Comparison of ENCODE assay signal across 8 cellular contexts in the genomic region with DNA sequence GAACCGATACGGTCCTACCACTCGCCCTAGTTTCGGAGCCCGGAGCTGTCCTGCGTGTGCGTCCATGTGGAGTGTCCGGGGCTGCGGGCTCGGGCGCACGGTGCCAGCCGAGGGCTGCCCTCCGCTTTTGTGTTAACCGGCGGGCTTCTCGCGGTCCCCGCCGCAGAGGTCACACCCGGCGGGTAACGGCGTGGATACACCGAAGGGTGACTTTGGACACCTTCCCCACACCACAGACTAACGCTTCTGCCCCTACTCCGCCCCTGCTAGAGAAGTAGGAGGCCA. TPM values are rescaled to one million over a fixed set of nuclear protein-coding genes. Genes with fewer than 3 reads are reported as not detected.
DNase-seq lines count a peak whose midpoint lies in the region; ATAC-seq, FAIRE-seq and TF ChIP-seq lines count a peak whose summit lies in the region.

No MANE protein-coding gene starts in this region.

- CTCF ChIA-PET in CD8-positive, alpha-beta T cell (lab: Charles Lee): interaction anchor here (1.5 kb wide), 1 partner anchor 130 kb away, joined by 4 read pairs; no protein-coding TSS in a partner anchor
- CTCF ChIA-PET in OCI-LY7 (lab: Charles Lee; ENCODE audit: unreplicated experiment): interaction anchor here (0.6 kb wide), 1 partner anchor 961 kb away, joined by 3 read pairs; no protein-coding TSS in a partner anchor
- CTCF ChIA-PET in endothelial cell of umbilical vein (lab: Charles Lee): interaction anchor here (0.7 to 8.0 kb wide), 15 partner anchors 11 to 152 kb away, joined by 3 to 71 read pairs (median 11); partner anchors contain the start of gene BATF3

- no peaks in the 10 kb centered on the region for H3K9me2 ChIP-seq in OCI-LY7 (ENCODE audit: insufficient read depth, low read length)

- no peak overlapping the region for H3K27ac ChIP-seq in CD8-positive, alpha-beta T cell (ENCODE audit: low read depth, low read length)
- H3K27ac ChIP-seq in OCI-LY7 (ENCODE audit: low read depth, low read length, poor library complexity, severe bottlenecking) (no peak overlapping the region), endothelial cell of umbilical vein (ENCODE audit: insufficient read depth, low read depth, low read length) (peak overlapping the region; percentile 76)

- peaks cover 5% of the 10 kb centered on the region for H3K36me3 Mint-ChIP-seq in CD8-positive, alpha-beta T cell
- no peaks in the 10 kb centered on the region for H3K36me3 Mint-ChIP-seq in neural crest cell (ENCODE audit: low read depth)

- dilution Hi-C loops in endothelial cell of umbilical vein (cut with MboI; ENCODE audit: extremely low pct_ligation_motif_present, low sequenced_read_pairs): no loop called here

- no peak for TF ChIP-seq POLR2A in endothelial cell of umbilical vein (IDR thresholded peaks at IDR 0.05; ENCODE audit: low read depth, low read length)

- peak; percentile 1 for ATAC-seq in CD8-positive, alpha-beta T cell
- peak; percentile 6 for ATAC-seq in GM21717 (IDR thresholded peaks at IDR 0.05; ENCODE audit: unreplicated experiment)

- peak overlapping the region; percentile 97 for H3K9ac ChIP-seq in endothelial cell of umbilical vein (replicated peaks; ENCODE audit: extremely low read depth, insufficient read depth, low read length)

- BruUV-seq in OCI-LY7 (replicated peaks; lab: Mats Ljungman, UMichigan) (no TSS peak), endothelial cell of umbilical vein (replicated peaks; lab: Mats Ljungman, UMichigan) (TSS peak; percentile 78)

- H3K27me3 ChIP-seq in CD8-positive, alpha-beta T cell (ENCODE audit: insufficient read depth, low read length): peaks cover 56% of the 10 kb centered on the region
- peaks cover 43 to 49% of the 10 kb centered on the region in 2 experiments for H3K27me3 ChIP-seq in endothelial cell of umbilical vein (ENCODE audit: control insufficient read depth in 2 of 2, insufficient read depth in 2 of 2, low read length in 2 of 2)

- peak overlapping the region; percentile 94 for H3K4me3 Mint-ChIP-seq in CD8-positive, alpha-beta T cell
- peak overlapping the region; percentile 99 for H3K4me3 Mint-ChIP-seq in neural crest cell

- TF ChIP-seq CTCF in CD8-positive, alpha-beta T cell (IDR thresholded peaks at IDR 0.05): no peak
- TF ChIP-seq CTCF in OCI-LY7 (conservative IDR thresholded peaks at IDR 0.05; ENCODE audit: low read length) (no peak), endothelial cell of umbilical vein (IDR thresholded peaks at IDR 0.05; ENCODE audit: extremely low read depth in 1 of 2, insufficient read depth in 1 of 2, low read depth in 1 of 2, low read length in 2 of 2) (no peak), neural crest cell (conservative IDR thresholded peaks at IDR 0.05) (no peak)

- H3K4me3 ChIP-seq in CD8-positive, alpha-beta T cell (ENCODE audit: low read depth, low read length): peak overlapping the region; percentile 75
- H3K4me3 ChIP-seq in OCI-LY7 (ENCODE audit: low read depth, low read length, poor library complexity, severe bottlenecking) (peak overlapping the region; percentile 78), endothelial cell of umbilical vein (replicated peaks in 1 of 3; ENCODE audit: insufficient read depth in 1 of 3, low read depth in 1 of 3, low read length in 3 of 3) (peak overlapping the region; percentile 51 to 77 (median 52))

- peak overlapping the region; percentile 72 for H3K27ac Mint-ChIP-seq in CD8-positive, alpha-beta T cell
- H3K27ac Mint-ChIP-seq in neural crest cell (ENCODE audit: unreplicated experiment): peak overlapping the region; percentile 69

- no peak for FAIRE-seq in endothelial cell of umbilical vein (lab: Jason Lieb, UNC)

- H4K20me1 ChIP-seq in OCI-LY7 (ENCODE audit: insufficient read depth, low read length) (no peaks in the 10 kb centered on the region), endothelial cell of umbilical vein (replicated peaks; ENCODE audit: control insufficient read depth, extremely low read depth, insufficient read depth, low read length) (no peaks in the 10 kb centered on the region)

- H3K4me2 ChIP-seq in OCI-LY7 (ENCODE audit: low read length) (peak overlapping the region; percentile 94), endothelial cell of umbilical vein (ENCODE audit: insufficient read depth, low read length) (peak overlapping the region; percentile 94)

- no peaks in the 10 kb centered on the region for H3K9me1 ChIP-seq in endothelial cell of umbilical vein (replicated peaks; ENCODE audit: control insufficient read depth, extremely low read depth, insufficient read depth, low read length)

- DNase-seq in CD8-positive, alpha-beta T cell: peak in 2 of 7 experiments; percentile 3 to 50
- DNase-seq in OCI-LY7 (ENCODE audit: low spot score): no peak
- DNase-seq in endothelial cell of umbilical vein (ENCODE audit: low read depth, low spot score): no peak
- peak; percentile 30 for DNase-seq in neural crest cell (ENCODE audit: low read depth, low spot score)
- no peak for DNase-seq in stimulated activated CD4-positive, alpha-beta T cell treated with anti-CD3 and anti-CD28 coated beads, Interleukin-2, amount 100 ng/mL, for 24 hours
- no peak for DNase-seq in amniotic stem cell (lab: John Stamatoyannopoulos, UW)
- DNase-seq in cerebellar cortex (ENCODE audit: low spot score): no peak

- H3K79me2 ChIP-seq in OCI-LY7 (ENCODE audit: insufficient read depth, low read depth, low read length) (no peaks in the 10 kb centered on the region), endothelial cell of umbilical vein (ENCODE audit: control insufficient read depth, insufficient read depth, low read length) (no peaks in the 10 kb centered on the region)

- H3K9me3 Mint-ChIP-seq in CD8-positive, alpha-beta T cell: no peaks in the 10 kb centered on the region
- no peaks in the 10 kb centered on the region for H3K9me3 Mint-ChIP-seq in neural crest cell

- no peaks in the 10 kb centered on the region for H3K9me3 ChIP-seq in CD8-positive, alpha-beta T cell (ENCODE audit: low read length)
- no peaks in the 10 kb centered on the region for H3K9me3 ChIP-seq in OCI-LY7 (ENCODE audit: low read length)
- H3K9me3 ChIP-seq in endothelial cell of umbilical vein (replicated peaks; ENCODE audit: control insufficient read depth, insufficient read depth, low read length): no peaks in the 10 kb centered on the region

- peaks cover 25% of the 10 kb centered on the region for H3K4me1 ChIP-seq in CD8-positive, alpha-beta T cell (ENCODE audit: insufficient read depth, low read length)
- peaks cover 4% of the 10 kb centered on the region for H3K4me1 ChIP-seq in OCI-LY7 (ENCODE audit: insufficient read depth, low read length, poor library complexity, severe bottlenecking)
- peaks cover 27% of the 10 kb centered on the region for H3K4me1 ChIP-seq in endothelial cell of umbilical vein (ENCODE audit: control insufficient read depth, extremely low read depth, insufficient read depth, low read length)

- intact Hi-C loops in CD8-positive, alpha-beta T cell (cut with DNase I, micrococcal nuclease): loop anchor here (1.0 to 10.0 kb wide), 5 partner anchors 12 to 573 kb away; partner anchors contain the start of genes DTL (in 1 of the 2), INTS7 (in 1 of the 2) and PPP2R5A (in 1 of the 2)
- intact Hi-C loops in OCI-LY7 (cut with micrococcal nuclease; ENCODE audit: unreplicated experiment): loop anchor here (2.0 to 5.0 kb wide), 4 partner anchors 41 to 184 kb away; partner anchors contain the start of genes NSL1 and TATDN3
- intact Hi-C loops in endothelial cell of umbilical vein (cut with micrococcal nuclease): loop anchor here (1.0 to 2.0 kb wide), 9 partner anchors 12 to 573 kb away; partner anchors contain the start of genes DTL and INTS7

- peaks cover 22% of the 10 kb centered on the region for H3K4me1 Mint-ChIP-seq in CD8-positive, alpha-beta T cell (ENCODE audit: low read depth)
- peaks cover 44% of the 10 kb centered on the region for H3K4me1 Mint-ChIP-seq in neural crest cell

- H3K36me3 ChIP-seq in CD8-positive, alpha-beta T cell (ENCODE audit: insufficient read depth, low read length): no peaks in the 10 kb centered on the region
- H3K36me3 ChIP-seq in OCI-LY7 (ENCODE audit: insufficient read depth, low read length): no peaks in the 10 kb centered on the region
- H3K36me3 ChIP-seq in endothelial cell of umbilical vein (ENCODE audit: control insufficient read depth in 2 of 2, extremely low read depth in 1 of 2, insufficient read depth in 2 of 2, low read length in 2 of 2): no peaks in the 10 kb centered on the region

- peaks cover 59% of the 10 kb centered on the region for H3K27me3 Mint-ChIP-seq in CD8-positive, alpha-beta T cell (ENCODE audit: low read depth)
- H3K27me3 Mint-ChIP-seq in neural crest cell (ENCODE audit: low read depth): peaks cover 74% of the 10 kb centered on the region

- H2AFZ ChIP-seq in OCI-LY7 (ENCODE audit: low read length) (peak overlapping the region; percentile 86; the same call in 1 of the 2 replicates), endothelial cell of umbilical vein (ENCODE audit: low read depth, low read length) (peak overlapping the region; percentile 66)

- POLR2A ChIA-PET in CD8-positive, alpha-beta T cell (lab: Charles Lee): interaction anchor here (2.1 kb wide), 1 partner anchor 11 kb away, joined by 6 read pairs; no protein-coding TSS in a partner anchor
- POLR2A ChIA-PET in OCI-LY7 (lab: Charles Lee): interaction anchor here (0.6 to 1.2 kb wide), 4 partner anchors 10 to 569 kb away, joined by 3 read pairs; no protein-coding TSS in a partner anchor
- POLR2A ChIA-PET in endothelial cell of umbilical vein (lab: Charles Lee): interaction anchor here (0.7 to 2.8 kb wide), 33 partner anchors 8 to 573 kb away, joined by 3 to 44 read pairs (median 5); partner anchors contain the start of genes DTL, FLVCR1, INTS7 and NSL1

TF ChIP-seq in endothelial cell of umbilical vein, 7 proteins besides CTCF, POLR2A, EP300 and RAD21:
- TF ChIP-seq JUN (IDR thresholded peaks at IDR 0.05; ENCODE audit: borderline replicate concordance, insufficient read depth, insufficient read length, low read depth) (no peak), POLR2AphosphoS5 (IDR thresholded peaks at IDR 0.05; ENCODE audit: insufficient read depth, low read depth, low read length) (no peak), GATA2 (IDR thresholded peaks at IDR 0.05; ENCODE audit: insufficient read depth, insufficient read length, low read depth, low read length) (no peak), MYC (IDR thresholded peaks at IDR 0.05; ENCODE audit: low read depth, low read length) (no peak)

RNA-seq across cellular contexts. Expression of gene ATF3, which starts 0.7 kb away (rescaled TPM):
- 10 to 100 TPM in 1 of 2 experiments, 1 to 10 TPM in 1; 8.9 to 10.4 TPM for total RNA-seq in CD8-positive, alpha-beta T cell
- 2.7 and 4.7 TPM in 2 replicates for total RNA-seq in OCI-LY7 (2014; rRNA removed; shearing (Covaris generic))
- 2.9 and 3.7 TPM in 2 replicates for total RNA-seq in OCI-LY7 (2022)
- total RNA-seq in endothelial cell of umbilical vein: 6.1 and 10.7 TPM in 2 replicates
- polyA plus RNA-seq in endothelial cell of umbilical vein: 16.6 and 17.1 TPM in 2 replicates
- 15.0 and 27.2 TPM in 2 replicates for polyA plus RNA-seq in endothelial cell of umbilical vein (2011; cell fraction: cytosol; rRNA removed)
- polyA plus RNA-seq in endothelial cell of umbilical vein (2011; cell fraction: nucleus; rRNA removed): 112 and 144 TPM in 2 replicates
- polyA plus RNA-seq in endothelial cell of umbilical vein (2012): 20.5 and 21.1 TPM in 2 replicates
- 21.1 and 35.4 TPM in 2 replicates for polyA minus RNA-seq in endothelial cell of umbilical vein
- 24.9 TPM for polyA minus RNA-seq in endothelial cell of umbilical vein (2011; cell fraction: cytosol; rRNA and poly(A)+ RNA removed)
- 91.9 and 95.5 TPM in 2 replicates for polyA minus RNA-seq in endothelial cell of umbilical vein (2011; cell fraction: nucleus; rRNA and poly(A)+ RNA removed)
- 10.3 and 12.3 TPM in 2 replicates for total RNA-seq in neural crest cell
